ENCODE assay signal across 29 cellular contexts in the genomic region with DNA sequence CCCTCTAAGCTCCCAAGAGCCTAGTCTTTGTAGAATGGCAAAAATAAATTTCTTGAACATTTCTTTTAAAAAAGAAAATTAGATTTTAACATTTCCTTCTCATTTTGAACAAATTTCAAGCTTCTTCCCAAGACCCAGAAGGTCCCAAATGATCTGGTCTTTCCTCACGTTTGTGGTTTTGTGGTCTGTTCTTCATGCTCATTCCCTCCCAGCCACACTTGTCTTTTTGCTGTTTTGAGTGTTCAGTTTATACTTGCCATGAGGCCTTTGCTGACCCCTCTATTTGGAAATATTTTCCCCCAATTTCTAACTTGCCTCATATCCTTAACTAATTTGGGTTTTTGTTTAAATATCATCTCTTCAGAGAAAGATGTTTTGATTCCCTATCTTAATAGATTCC.
"Had no signal": no experiment of that assay in that cellular context is flagged by ENCODE, and none has a peak within 500 bp of the region (broad histone marks: within the 10 kb centered on the region; RNA-seq: fewer than 3 reads in every experiment).

No MANE protein-coding gene starts in this region.

- FAIRE-seq: astrocyte, TTC549 had no signal

- ATAC-seq: activated CD8-positive, alpha-beta memory T cell treated with anti-CD3 and anti-CD28 coated beads, Interleukin-2, amount 10 ng/mL, durations not matched to agents 7 days and 5 days; activated naive CD4-positive, alpha-beta T cell treated with anti-CD3 and anti-CD28 coated beads, Interleukin-2, amount 50 U/mL, for 72 hours; activated naive CD8-positive, alpha-beta T cell treated with anti-CD3 and anti-CD28 coated beads, Interleukin-2, amount 50 U/mL, for 24 hours; T-cell had no signal

- H3K4me1 Mint-ChIP-seq: activated B cell treated with CpG ODN at 0.5 μM for 24 hours; activated CD4-positive, alpha-beta T cell treated with anti-CD3 and anti-CD28 coated beads, Interleukin-2, amount 10 ng/mL, durations not matched to agents 24 days and 14 days; activated CD8-positive, alpha-beta memory T cell treated with anti-CD3 and anti-CD28 coated beads, Interleukin-2, amount 10 ng/mL, durations not matched to agents 7 days and 5 days; activated naive CD8-positive, alpha-beta T cell treated with anti-CD3 and anti-CD28 coated beads, Interleukin-2, amount 50 U/mL, for 24 hours; brain; central memory CD8-positive, alpha-beta T cell; T-cell had no signal

- H3K27me3 Mint-ChIP-seq: activated B cell treated with CpG ODN at 0.5 μM for 24 hours; activated CD4-positive, alpha-beta T cell treated with anti-CD3 and anti-CD28 coated beads, Interleukin-2, amount 10 ng/mL, durations not matched to agents 24 days and 14 days; activated CD8-positive, alpha-beta memory T cell treated with anti-CD3 and anti-CD28 coated beads, Interleukin-2, amount 10 ng/mL, durations not matched to agents 7 days and 5 days; activated T-cell treated with anti-CD3 and anti-CD28 coated beads, Interleukin-2, amount 50 U/mL, for 24 hours; central memory CD8-positive, alpha-beta T cell; T-cell had no signal

- DNase-seq: activated B cell treated with CpG ODN at 0.5 μM for 24 hours; activated CD4-positive, alpha-beta T cell treated with anti-CD3 and anti-CD28 coated beads for 1 hour; activated CD4-positive, alpha-beta T cell treated with anti-CD3 and anti-CD28 coated beads, Interleukin-2, amount 10 ng/mL, durations not matched to agents 24 days and 14 days; activated CD4-positive, alpha-beta T cell treated with anti-CD3 and anti-CD28 coated beads, Interleukin-2, amount 50 U/mL, for 48 hours; activated CD8-positive, alpha-beta memory T cell treated with anti-CD3 and anti-CD28 coated beads, Interleukin-2, amount 10 ng/mL, durations not matched to agents 7 days and 5 days; activated effector memory CD4-positive, alpha-beta T cell treated with anti-CD3 and anti-CD28 coated beads, Interleukin-2, amount 50 U/mL, for 16 hours; activated naive CD4-positive, alpha-beta T cell treated with Interleukin-2 at 50 U/mL for 16 hours; activated naive CD8-positive, alpha-beta T cell treated with anti-CD3 and anti-CD28 coated beads, Interleukin-2, amount 50 U/mL, for 24 hours; activated T-cell treated with anti-CD3 and anti-CD28 coated beads, Interleukin-2, amount 50 U/mL, for 24 hours; amygdala; MM.1S; NCI-H1105 treated with DMSO at 0.1 percent for 48 hours; NCI-H146; NCI-H187 treated with DMSO at 0.1 percent for 48 hours; NCI-H2081 treated with DMSO at 0.1 percent for 48 hours; NCI-H446; NCI-H524; SIG-M5; T-cell; T-helper 2 cell; T1000 had no signal

- H3K9me3 Mint-ChIP-seq: activated CD4-positive, alpha-beta T cell treated with anti-CD3 and anti-CD28 coated beads, Interleukin-2, amount 10 ng/mL, durations not matched to agents 24 days and 14 days; activated T-cell treated with anti-CD3 and anti-CD28 coated beads, Interleukin-2, amount 50 U/mL, for 24 hours; activated T-helper 1 cell treated with anti-CD3 and anti-CD28 coated beads, Interleukin-12 subunit alpha, Interleukin-12 subunit beta, Interleukin-2, Interleukin-4 antibody, amounts not matched to agents 30 ng/mL and 10 ng/mL and 1 ng/mL, durations not matched to agents 14 hours and 24 hours and 36 hours had no signal

- H3K27ac Mint-ChIP-seq: activated B cell treated with CpG ODN at 0.5 μM for 24 hours; activated CD4-positive, alpha-beta T cell treated with anti-CD3 and anti-CD28 coated beads, Interleukin-2, amount 10 ng/mL, durations not matched to agents 24 days and 14 days; activated CD8-positive, alpha-beta memory T cell treated with anti-CD3 and anti-CD28 coated beads, Interleukin-2, amount 10 ng/mL, durations not matched to agents 7 days and 5 days; activated naive CD4-positive, alpha-beta T cell treated with anti-CD3 and anti-CD28 coated beads, Interleukin-2, amount 50 U/mL, for 72 hours; activated naive CD8-positive, alpha-beta T cell treated with anti-CD3 and anti-CD28 coated beads, Interleukin-2, amount 50 U/mL, for 24 hours; activated T-cell treated with anti-CD3 and anti-CD28 coated beads, Interleukin-2, amount 50 U/mL, for 24 hours; activated T-helper 1 cell treated with anti-CD3 and anti-CD28 coated beads, Interleukin-12 subunit alpha, Interleukin-12 subunit beta, Interleukin-2, Interleukin-4 antibody, amounts not matched to agents 30 ng/mL and 10 ng/mL and 1 ng/mL, durations not matched to agents 14 hours and 24 hours and 36 hours; brain; T-cell had no signal

- H3K4me3 Mint-ChIP-seq: activated B cell treated with CpG ODN at 0.5 μM for 24 hours; activated CD4-positive, alpha-beta T cell treated with anti-CD3 and anti-CD28 coated beads, Interleukin-2, amount 10 ng/mL, durations not matched to agents 24 days and 14 days; activated CD8-positive, alpha-beta memory T cell treated with anti-CD3 and anti-CD28 coated beads, Interleukin-2, amount 10 ng/mL, durations not matched to agents 7 days and 5 days; activated naive CD8-positive, alpha-beta T cell treated with anti-CD3 and anti-CD28 coated beads, Interleukin-2, amount 50 U/mL, for 24 hours; activated T-cell treated with anti-CD3 and anti-CD28 coated beads, Interleukin-2, amount 50 U/mL, for 24 hours; activated T-helper 1 cell treated with anti-CD3 and anti-CD28 coated beads, Interleukin-12 subunit alpha, Interleukin-12 subunit beta, Interleukin-2, Interleukin-4 antibody, amounts not matched to agents 30 ng/mL and 10 ng/mL and 1 ng/mL, durations not matched to agents 14 hours and 24 hours and 36 hours; brain; central memory CD8-positive, alpha-beta T cell; T-cell had no signal

- H3K36me3 Mint-ChIP-seq: activated CD8-positive, alpha-beta memory T cell treated with anti-CD3 and anti-CD28 coated beads, Interleukin-2, amount 10 ng/mL, durations not matched to agents 7 days and 5 days; brain; T-cell had no signal

- H3K27ac ChIP-seq: KMS-11, PC-9 had no signal
